In genomic region chr11:47179655-47179991, GRCh38 we compare ENCODE assay signal across 9 cellular contexts. TPM values are rescaled to one million over a fixed set of nuclear protein-coding genes. Genes with fewer than 3 reads are reported as not detected.
A peak's percentile ranks its signal among the peaks of the same experiment; 100 is the strongest.
DNase-seq lines count a peak whose midpoint lies in the region; ATAC-seq and TF ChIP-seq lines count a peak whose summit lies in the region.
"Had no signal": no experiment of that assay in that cellular context is flagged by ENCODE, and none has a peak within 500 bp of the region (broad histone marks: within the 10 kb centered on the region; RNA-seq: fewer than 3 reads in every experiment).

No MANE protein-coding gene starts in this region.

- CTCF ChIA-PET in activated CD4-positive, alpha-beta memory T cell treated with anti-CD3 and anti-CD28 coated beads for 36 hours (lab: Charles Lee): interaction anchor here (0.6 to 4.4 kb wide), 12 partner anchors 17 to 233 kb away, joined by 3 to 54 read pairs (median 4); partner anchors contain the start of gene ACP2

- POLR2A ChIA-PET in activated CD4-positive, alpha-beta memory T cell treated with anti-CD3 and anti-CD28 coated beads for 36 hours (lab: Charles Lee): interaction anchor here (1.0 kb wide), 1 partner anchor 35 kb away, joined by 6 read pairs; the partner anchor contains the start of gene DDB2

- peaks cover 4% of the 10 kb centered on the region for H3K36me3 Mint-ChIP-seq in activated CD4-positive, alpha-beta memory T cell treated with anti-CD3 and anti-CD28 coated beads for 36 hours

- ATAC-seq in HG02840 (IDR thresholded peaks at IDR 0.05; ENCODE audit: low FRiP score, unreplicated experiment): no peak

- H3K9me3 Mint-ChIP-seq in activated CD4-positive, alpha-beta memory T cell treated with anti-CD3 and anti-CD28 coated beads for 36 hours: no peaks in the 10 kb centered on the region
- H3K9me3 Mint-ChIP-seq: stimulated activated naive CD8-positive, alpha-beta T cell treated with anti-CD3 and anti-CD28 coated beads, Interleukin-15, Interleukin-2, amounts not matched to agents 100 ng/mL and 50 ng/mL, for 24 hours had no signal

- DNase-seq in AG08396 (ENCODE audit: low spot score) (peak; percentile 72), GM12864 (ENCODE audit: low read depth) (no peak), NCI-H1048 (lab: John Stamatoyannopoulos, UW) (peak; percentile 19), hepatic stellate cell (ENCODE audit: low spot score) (peak; percentile 67), NCI-H187 treated with DMSO at 0.1 percent for 48 hours (lab: John Stamatoyannopoulos, UW) (no peak)
- peak; percentile 65 for DNase-seq in activated CD4-positive, alpha-beta memory T cell treated with anti-CD3 and anti-CD28 coated beads for 36 hours
- DNase-seq in stimulated activated naive CD4-positive, alpha-beta T cell treated with Interleukin-2 at 50 U/mL for 16 hours (lab: John Stamatoyannopoulos, UW): peak; percentile 18

- TF ChIP-seq CTCF in GM12864 (IDR thresholded peaks at IDR 0.05; ENCODE audit: low read depth, low read length, missing control alignments): peak; percentile 89

- peaks cover 20% of the 10 kb centered on the region for H3K4me1 Mint-ChIP-seq in activated CD4-positive, alpha-beta memory T cell treated with anti-CD3 and anti-CD28 coated beads for 36 hours (ENCODE audit: low read depth)

- H3K27ac Mint-ChIP-seq in activated CD4-positive, alpha-beta memory T cell treated with anti-CD3 and anti-CD28 coated beads for 36 hours: no peak overlapping the region
- H3K27ac Mint-ChIP-seq: stimulated activated naive CD8-positive, alpha-beta T cell treated with anti-CD3 and anti-CD28 coated beads, Interleukin-15, Interleukin-2, amounts not matched to agents 100 ng/mL and 50 ng/mL, for 24 hours had no signal

- peaks cover 6% of the 10 kb centered on the region for H3K27me3 Mint-ChIP-seq in activated CD4-positive, alpha-beta memory T cell treated with anti-CD3 and anti-CD28 coated beads for 36 hours

- intact Hi-C loops in activated CD4-positive, alpha-beta memory T cell treated with anti-CD3 and anti-CD28 coated beads for 36 hours (cut with micrococcal nuclease): loop anchor here (5.0 kb wide), 2 partner anchors 68 to 178 kb away; partner anchors contain the start of gene ACP2

- H3K4me3 ChIP-seq in GM12864 (ENCODE audit: low read depth, low read length): no peak overlapping the region

- H3K4me3 Mint-ChIP-seq in activated CD4-positive, alpha-beta memory T cell treated with anti-CD3 and anti-CD28 coated beads for 36 hours: no peak overlapping the region
- H3K4me3 Mint-ChIP-seq: stimulated activated naive CD8-positive, alpha-beta T cell treated with anti-CD3 and anti-CD28 coated beads, Interleukin-15, Interleukin-2, amounts not matched to agents 100 ng/mL and 50 ng/mL, for 24 hours had no signal

RNA-seq across cellular contexts. Expression of gene ARFGAP2, which starts 2.9 kb away (rescaled TPM):
- 10 to 100 TPM; 66.5 to 66.6 TPM for total RNA-seq in activated CD4-positive, alpha-beta memory T cell treated with anti-CD3 and anti-CD28 coated beads for 36 hours

RNA-seq across cellular contexts. Expression of gene PACSIN3, which starts 6.6 kb away (rescaled TPM):
- 1 to 10 TPM; 5.3 to 6.0 TPM for total RNA-seq in activated CD4-positive, alpha-beta memory T cell treated with anti-CD3 and anti-CD28 coated beads for 36 hours

RNA-seq across cellular contexts. Expression of gene DDB2, which starts 35.2 kb away (rescaled TPM):
- 100 to 1,000 TPM; 194 to 198 TPM for total RNA-seq in activated CD4-positive, alpha-beta memory T cell treated with anti-CD3 and anti-CD28 coated beads for 36 hours

Comparison
In these comparisons a context has a peak if more than half of its experiments do, and no peak if none do; other contexts are left out.
1. DNase-seq: peak in AG08396 (single experiment), NCI-H1048 (single experiment), activated CD4-positive, alpha-beta memory T cell treated with anti-CD3 and anti-CD28 coated beads for 36 hours (single experiment), hepatic stellate cell (single experiment) and stimulated activated naive CD4-positive, alpha-beta T cell treated with Interleukin-2 at 50 U/mL for 16 hours (single experiment); none in GM12864 (single experiment) and NCI-H187 treated with DMSO at 0.1 percent for 48 hours (single experiment).